In the genomic region with DNA sequence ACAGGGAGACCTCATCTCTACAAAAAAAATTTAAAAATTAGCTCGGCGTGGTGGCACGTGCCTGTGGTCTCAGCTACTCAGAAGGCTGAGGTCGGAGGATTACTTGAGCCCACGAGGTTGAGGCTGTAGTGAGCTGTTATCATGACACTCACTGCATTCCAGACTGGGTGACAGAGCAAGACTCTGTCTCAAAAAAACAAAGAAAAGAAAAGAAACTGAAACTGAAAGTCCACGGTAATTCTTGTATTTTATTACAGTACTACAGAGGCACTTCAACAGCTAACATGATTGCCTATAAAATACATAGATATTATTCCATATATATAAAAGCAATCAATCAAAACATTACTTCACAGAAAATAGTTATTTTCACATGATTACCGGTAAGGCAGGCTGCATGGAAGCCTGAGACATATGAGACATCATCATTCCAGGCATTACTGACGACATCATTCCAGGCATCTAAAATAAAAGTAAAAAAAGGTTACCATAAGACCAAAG, we compare ENCODE assay signal across 8 cellular contexts. TPM values are rescaled to one million over a fixed set of nuclear protein-coding genes. Genes with fewer than 3 reads are reported as not detected.
DNase-seq lines count a peak whose midpoint lies in the region; ATAC-seq and TF ChIP-seq lines count a peak whose summit lies in the region.

No MANE protein-coding gene starts in this region.

- DNase-seq in A673 (ENCODE audit: low spot score) (no peak), IMR-90 (peak; percentile 82), left lobe of liver (ENCODE audit: low spot score) (no peak), thoracic aorta (ENCODE audit: low spot score) (no peak), inferior parietal cortex (ENCODE audit: extremely low spot score) (no peak), iPS-NIHi11 (ENCODE audit: low spot score) (no peak)
- DNase-seq in activated naive CD4-positive, alpha-beta T cell treated with anti-CD3 and anti-CD28 coated beads, Interleukin-2, amount 10 ng/mL, durations not matched to agents 7 days and 5 days: peak; percentile 51

- H3K9me3 ChIP-seq in A673 (ENCODE audit: low read depth, low read length, poor library complexity, severe bottlenecking) (no peaks in the 10 kb centered on the region), IMR-90 (ENCODE audit: control insufficient read depth, insufficient read depth, low read length) (no peaks in the 10 kb centered on the region), thoracic aorta (no peaks in the 10 kb centered on the region)

- no peak for TF ChIP-seq RAD21 in IMR-90 (IDR thresholded peaks at IDR 0.05; ENCODE audit: low read length)

- peaks cover 15% of the 10 kb centered on the region for H3K36me3 Mint-ChIP-seq in activated naive CD4-positive, alpha-beta T cell treated with anti-CD3 and anti-CD28 coated beads, Interleukin-2, amount 10 ng/mL, durations not matched to agents 7 days and 5 days

- POLR2A ChIA-PET in A673 (lab: Charles Lee; ENCODE audit: low non-redundant PET) (no interaction called here), IMR-90 (lab: Charles Lee; ENCODE audit: unreplicated experiment) (no interaction called here)

- no peaks in the 10 kb centered on the region for H3K27me3 Mint-ChIP-seq in activated naive CD4-positive, alpha-beta T cell treated with anti-CD3 and anti-CD28 coated beads, Interleukin-2, amount 10 ng/mL, durations not matched to agents 7 days and 5 days

- H3K27ac Mint-ChIP-seq in activated naive CD4-positive, alpha-beta T cell treated with anti-CD3 and anti-CD28 coated beads, Interleukin-2, amount 10 ng/mL, durations not matched to agents 7 days and 5 days: peak overlapping the region; percentile 93

- H3K18ac ChIP-seq in IMR-90 (ENCODE audit: low read depth, low read length): peak overlapping the region; percentile 1; the same call in 1 of the 2 replicates

- CTCF ChIA-PET in A673 (lab: Charles Lee) (no interaction called here), IMR-90 (lab: Yijun Ruan, JAX) (interaction anchor here (0.9 kb wide), 1 partner anchor 518 kb away, joined by 3 read pairs; a partner anchor contains a TSS)
- CTCF ChIA-PET in activated naive CD4-positive, alpha-beta T cell treated with anti-CD3 and anti-CD28 coated beads, Interleukin-2, amount 10 ng/mL, durations not matched to agents 7 days and 5 days (lab: Charles Lee): interaction anchor here (1.0 to 1.6 kb wide), 3 partner anchors 10 to 518 kb away, joined by 3 to 9 read pairs (median 3); a partner anchor contains a TSS

- peaks cover 16 to 20% of the 10 kb centered on the region in 2 experiments for H3K79me1 ChIP-seq in IMR-90 (ENCODE audit: low read depth in 1 of 2, low read length in 2 of 2)

- no peak for TF ChIP-seq POLR2A in IMR-90 (IDR thresholded peaks at IDR 0.05; ENCODE audit: low read depth, low read length)

- no CpG with 5 or more reads among the region's 8 CpGs for WGBS in IMR-90 (ENCODE audit: extremely low coverage in 2 of 2, insufficient read length in 1 of 2), 2 experiments

- peak overlapping the region; percentile 76; the same call in 1 of the 2 replicates for H2AK5ac ChIP-seq in IMR-90 (ENCODE audit: low read depth, low read length)

- no TSS peak for BruUV-seq in A673 (replicated peaks; lab: Mats Ljungman, UMichigan)
- BruUV-seq in IMR-90 (replicated peaks; lab: Mats Ljungman, UMichigan): no TSS peak

- H3K36me3 ChIP-seq in A673 (ENCODE audit: insufficient read depth, low read length, poor library complexity, severe bottlenecking) (peaks cover 26% of the 10 kb centered on the region), IMR-90 (ENCODE audit: control insufficient read depth, insufficient read depth, low read length) (peaks cover 7% of the 10 kb centered on the region; the same call in 1 of the 2 replicates), thoracic aorta (no peaks in the 10 kb centered on the region)

- intact Hi-C loops in A673 (cut with micrococcal nuclease; ENCODE audit: unreplicated experiment): no loop called here
- intact Hi-C loops in IMR-90 (cut with micrococcal nuclease): no loop called here

- peak overlapping the region; percentile 88 for H3K4me2 ChIP-seq in IMR-90 (ENCODE audit: low read depth, low read length)

- in situ Hi-C loops in IMR-90 (cut with MboI; ENCODE audit: low sequenced_read_pairs): no loop called here

- H3K14ac ChIP-seq in IMR-90 (replicated peaks; ENCODE audit: low read depth, low read length): no peak overlapping the region

- TF ChIP-seq CTCF in A673 (conservative IDR thresholded peaks at IDR 0.05; ENCODE audit: low read depth, low read length) (no peak), IMR-90 (conservative IDR thresholded peaks at IDR 0.05; ENCODE audit: low read depth, low read length) (no peak), thoracic aorta (IDR thresholded peaks at IDR 0.05) (no peak)

- H3K4ac ChIP-seq in IMR-90 (ENCODE audit: low read depth, low read length): 0 out of 2 replicates have a peak overlapping the region, but pooled peaks have one; percentile 8

- H3K4me1 ChIP-seq in A673 (ENCODE audit: insufficient read depth, low read length, poor library complexity, severe bottlenecking) (peaks cover 6% of the 10 kb centered on the region), IMR-90 (ENCODE audit: control insufficient read depth, insufficient read depth, low read length) (peaks cover 2% of the 10 kb centered on the region; the same call in 1 of the 2 replicates), thoracic aorta (ENCODE audit: control insufficient read depth in 1 of 2, low read depth in 2 of 2) (peaks cover 4 to 5% of the 10 kb centered on the region in 2 donors)

- no peak overlapping the region; the same call in 1 of the 2 replicates for H4K5ac ChIP-seq in IMR-90 (ENCODE audit: low read depth, low read length)

- H3K4me3 Mint-ChIP-seq in activated naive CD4-positive, alpha-beta T cell treated with anti-CD3 and anti-CD28 coated beads, Interleukin-2, amount 10 ng/mL, durations not matched to agents 7 days and 5 days: peak overlapping the region; percentile 66

- H3K27me3 ChIP-seq in A673 (replicated peaks; ENCODE audit: insufficient read depth, low read depth, low read length, poor library complexity) (no peaks in the 10 kb centered on the region), IMR-90 (ENCODE audit: control insufficient read depth, insufficient read depth, low read length) (no peaks in the 10 kb centered on the region), thoracic aorta (replicated peaks; ENCODE audit: insufficient read depth) (no peaks in the 10 kb centered on the region)

- no peaks in the 10 kb centered on the region for H3K9me3 Mint-ChIP-seq in activated naive CD4-positive, alpha-beta T cell treated with anti-CD3 and anti-CD28 coated beads, Interleukin-2, amount 10 ng/mL, durations not matched to agents 7 days and 5 days

- no peak overlapping the region for H2BK15ac ChIP-seq in IMR-90 (ENCODE audit: low read depth, low read length)

- no peaks in the 10 kb centered on the region for H3K9me1 ChIP-seq in IMR-90 (ENCODE audit: insufficient read depth, low read length)

- no peak overlapping the region for H3K9ac ChIP-seq in IMR-90 (ENCODE audit: low read depth, low read length)

- no peak overlapping the region for H4K91ac ChIP-seq in IMR-90 (ENCODE audit: insufficient read depth, low read depth, low read length)

- dilution Hi-C loops in IMR-90 (cut with HindIII; ENCODE audit: low sequenced_read_pairs, unreplicated experiment): no loop called here

- no peak overlapping the region for H2AFZ ChIP-seq in IMR-90 (replicated peaks; ENCODE audit: low read length, poor library complexity)

- H2AK9ac ChIP-seq in IMR-90 (replicated peaks; ENCODE audit: low read depth, low read length, poor library complexity): no peak overlapping the region

- H3K27ac ChIP-seq in A673 (ENCODE audit: low read depth, low read length, poor library complexity, severe bottlenecking): no peak overlapping the region
- peak overlapping the region; percentile 53; the same call in 1 of the 2 replicates for H3K27ac ChIP-seq in IMR-90 (ENCODE audit: insufficient read depth, low read length)
- peak overlapping the region in 1 of 2 donors; percentile 40 for H3K27ac ChIP-seq in thoracic aorta

- peak overlapping the region in 1 of 2 experiments; percentile 60; a peak in 2 of 4 replicates for H4K8ac ChIP-seq in IMR-90 (ENCODE audit: low read depth in 2 of 2, low read length in 2 of 2)

- peaks cover 5% of the 10 kb centered on the region; the same call in 1 of the 2 replicates for H4K20me1 ChIP-seq in IMR-90 (ENCODE audit: insufficient read depth, low read length)

- H3K23ac ChIP-seq in IMR-90 (ENCODE audit: low read depth, low read length): peak overlapping the region; percentile 66; the same call in 1 of the 2 replicates

- peak; percentile 52 for ATAC-seq in GM19351 (IDR thresholded peaks at IDR 0.05; ENCODE audit: unreplicated experiment)
- ATAC-seq in IMR-90 (ENCODE audit: low read depth): peak; percentile 83
- ATAC-seq in left lobe of liver: peak; percentile 69
- no peak for ATAC-seq in thoracic aorta (ENCODE audit: insufficient number of reproducible peaks, low FRiP score, low read depth)

- no peak overlapping the region for H2BK120ac ChIP-seq in IMR-90 (ENCODE audit: low read depth, low read length)

- peaks cover 20% of the 10 kb centered on the region for H3K4me1 Mint-ChIP-seq in activated naive CD4-positive, alpha-beta T cell treated with anti-CD3 and anti-CD28 coated beads, Interleukin-2, amount 10 ng/mL, durations not matched to agents 7 days and 5 days

- H2BK20ac ChIP-seq in IMR-90 (ENCODE audit: low read depth, low read length): no peak overlapping the region

- peak overlapping the region; percentile 96 for H2BK5ac ChIP-seq in IMR-90 (ENCODE audit: low read depth, low read length, poor library complexity, severe bottlenecking)

- H3K56ac ChIP-seq in IMR-90 (ENCODE audit: extremely low read depth, insufficient read depth, low read length): no peak overlapping the region; the same call in 1 of the 2 replicates

- H3K4me3 ChIP-seq in A673 (ENCODE audit: low read depth, low read length, poor library complexity, severe bottlenecking) (peak overlapping the region; percentile 26), IMR-90 (ENCODE audit: insufficient read depth, low read depth, low read length) (peak overlapping the region; percentile 40; the same call in 1 of the 2 replicates), thoracic aorta (peak overlapping the region; percentile 51)

RNA-seq across cellular contexts. Expression of a gene that starts 23.1 kb away (rescaled TPM):
- total RNA-seq in A673 (2021): 160 and 166 TPM in 2 replicates
- 150 and 168 TPM in 2 replicates for total RNA-seq in IMR-90 (2012; rRNA removed)
- polyA plus RNA-seq in IMR-90 (2012; rRNA removed): 49.1 and 58.7 TPM in 2 replicates
- 21.3 and 26.3 TPM in 2 replicates for polyA plus RNA-seq in IMR-90 (2012; cell fraction: cytosol; rRNA removed)
- polyA plus RNA-seq in IMR-90 (2012; cell fraction: nucleus; rRNA removed; ENCODE audit: low replicate concordance): 46.3 and 80.3 TPM in 2 replicates
- total RNA-seq in left lobe of liver: 31.3 TPM
- 100 to 1,000 TPM in 1 of 2 donors, 10 to 100 TPM in 1; 62.0 to 133 TPM for total RNA-seq in thoracic aorta

RNA-seq across cellular contexts. Expression of a gene that starts 24.2 kb away (rescaled TPM):
- total RNA-seq in A673 (2021) (43.0 and 43.6 TPM in 2 replicates), IMR-90 (2012; rRNA removed) (4.1 and 11.7 TPM in 2 replicates), left lobe of liver (2.2 TPM), thoracic aorta (10 to 100 TPM in 1 of 2 donors, 1 to 10 TPM in 1; 7.3 to 13.4 TPM)
- 11.2 and 14.7 TPM in 2 replicates for polyA plus RNA-seq in IMR-90 (2012; rRNA removed)
- 7.7 and 9.5 TPM in 2 replicates for polyA plus RNA-seq in IMR-90 (2012; cell fraction: cytosol; rRNA removed)
- 9.3 and 19.8 TPM in 2 replicates for polyA plus RNA-seq in IMR-90 (2012; cell fraction: nucleus; rRNA removed; ENCODE audit: low replicate concordance)

Comparison
In these comparisons a context has a peak if more than half of its experiments do, and no peak if none do; other contexts are left out.
1. DNase-seq: peak in IMR-90 (single experiment) and activated naive CD4-positive, alpha-beta T cell treated with anti-CD3 and anti-CD28 coated beads, Interleukin-2, amount 10 ng/mL, durations not matched to agents 7 days and 5 days (single experiment); none in A673 (single experiment), left lobe of liver (single experiment), thoracic aorta (single experiment), inferior parietal cortex (single experiment) and iPS-NIHi11 (single experiment).
2. Peak in every context shown above with its lines, with median percentiles within 50 percentile points of each other: H3K4me3 ChIP-seq.